In genomic region chr9:78146241-78146640, GRCh38 we compare ENCODE assay signal across 20 cellular contexts.
DNase-seq lines count a peak whose midpoint lies in the region; ATAC-seq, FAIRE-seq and TF ChIP-seq lines count a peak whose summit lies in the region.
"Had no signal": no experiment of that assay in that cellular context is flagged by ENCODE, and none has a peak within 500 bp of the region (broad histone marks: within the 10 kb centered on the region; RNA-seq: fewer than 3 reads in every experiment).

No MANE protein-coding gene starts in this region.

- POLR2A ChIA-PET in AG04449 (lab: Yijun Ruan, JAX), result no interaction called here

- H3K4me1 ChIP-seq in astrocyte (ENCODE audit: insufficient read depth, low read length) (no peaks in the 10 kb centered on the region), transverse colon (peaks cover 0 to 7% (median 0%) of the 10 kb centered on the region in 4 donors)
- H3K4me1 ChIP-seq: BE2C had no signal

- no peak for TF ChIP-seq CTCF in AG04449 (IDR thresholded peaks at IDR 0.05; ENCODE audit: insufficient read depth, low read length, missing control alignments)
- TF ChIP-seq CTCF in HFFc6 (IDR thresholded peaks at IDR 0.05), result no peak
- TF ChIP-seq CTCF in astrocyte (IDR thresholded peaks at IDR 0.05; ENCODE audit: insufficient read depth, low read depth, low read length), result no peak
- TF ChIP-seq CTCF in progenitor cell of endocrine pancreas (IDR thresholded peaks at IDR 0.05; ENCODE audit: unreplicated experiment), result no peak
- no peak for TF ChIP-seq CTCF in transverse colon (IDR thresholded peaks at IDR 0.05)

- no peak for ATAC-seq in GM18907 (IDR thresholded peaks at IDR 0.05; ENCODE audit: unreplicated experiment)

- CTCF ChIA-PET in AG04449 (lab: Yijun Ruan, JAX), result no interaction called here

- H3K9me3 Mint-ChIP-seq in HFFc6 (peaks cover 13% of the 10 kb centered on the region), astrocyte (ENCODE audit: unreplicated experiment) (peaks cover 10% of the 10 kb centered on the region), progenitor cell of endocrine pancreas (ENCODE audit: low read depth) (peaks cover 23% of the 10 kb centered on the region)

- H3K4me3 ChIP-seq in AG04449 (ENCODE audit: low read depth, low read length) (no peak overlapping the region), astrocyte (ENCODE audit: insufficient read depth, low read depth, low read length) (no peak overlapping the region), transverse colon (no peak overlapping the region)

- TF ChIP-seq POLR2A in transverse colon (IDR thresholded peaks at IDR 0.05), result no peak

- H3K36me3 Mint-ChIP-seq in HFFc6 (ENCODE audit: low read depth), result peaks cover 7% of the 10 kb centered on the region; the same call in 1 of the 2 replicates
- H3K36me3 Mint-ChIP-seq in astrocyte (ENCODE audit: low read depth, unreplicated experiment), result no peaks in the 10 kb centered on the region
- peaks cover 11% of the 10 kb centered on the region for H3K36me3 Mint-ChIP-seq in progenitor cell of endocrine pancreas (ENCODE audit: insufficient read depth)

- H3K27me3 ChIP-seq in astrocyte (ENCODE audit: insufficient read depth, low read length) (peaks cover 2% of the 10 kb centered on the region), transverse colon (no peaks in the 10 kb centered on the region)
- H3K27me3 ChIP-seq: BE2C had no signal

- no peak overlapping the region for H2AFZ ChIP-seq in astrocyte (ENCODE audit: low read depth, low read length)

- in situ Hi-C loops in transverse colon (cut with MboI; ENCODE audit: low pct_ligation_motif_present in 1 of 4, low pct_unique_long_range_greater_than_20kb in 1 of 4, low sequenced_read_pairs in 3 of 4), result loop anchor here in 1 of 4 donors (25.0 kb wide), 1 partner anchor 684 kb away; no protein-coding TSS in a partner anchor

- H3K27ac ChIP-seq in astrocyte (ENCODE audit: low read depth, low read length) (no peak overlapping the region), transverse colon (no peak overlapping the region)

- no peaks in the 10 kb centered on the region for H3K36me3 ChIP-seq in astrocyte (ENCODE audit: insufficient read depth, low read length)
- no peaks in the 10 kb centered on the region for H3K36me3 ChIP-seq in transverse colon
- H3K36me3 ChIP-seq: BE2C had no signal

- H4K20me1 ChIP-seq in astrocyte (ENCODE audit: insufficient read depth, low read length), result no peaks in the 10 kb centered on the region

- H3K79me2 ChIP-seq in astrocyte (ENCODE audit: insufficient read depth, low read length), result no peaks in the 10 kb centered on the region

- intact Hi-C loops in transverse colon (cut with DNase I; ENCODE audit: low total_unique reads), result no loop called here

- TF ChIP-seq EP300 in transverse colon (IDR thresholded peaks at IDR 0.05; ENCODE audit: low read depth), result no peak

- H3K27ac Mint-ChIP-seq in HFFc6 (no peak overlapping the region), astrocyte (ENCODE audit: unreplicated experiment) (no peak overlapping the region), progenitor cell of endocrine pancreas (peak overlapping the region; percentile 34)
- H3K27ac Mint-ChIP-seq: CD8-positive, alpha-beta memory T cell; H9 had no signal

- H3K9ac ChIP-seq in astrocyte (ENCODE audit: low read length), result no peak overlapping the region

- H3K4me3 Mint-ChIP-seq in HFFc6, result no peak overlapping the region
- H3K4me3 Mint-ChIP-seq in astrocyte (ENCODE audit: unreplicated experiment), result no peak overlapping the region
- H3K4me3 Mint-ChIP-seq in progenitor cell of endocrine pancreas (ENCODE audit: low read depth), result no peak overlapping the region
- H3K4me3 Mint-ChIP-seq: CD4-positive, CD25-positive, alpha-beta regulatory T cell; CD8-positive, alpha-beta memory T cell; H9 had no signal

- no peak overlapping the region for H3K4me2 ChIP-seq in astrocyte (ENCODE audit: low read length)

- H3K9me3 ChIP-seq in astrocyte (ENCODE audit: insufficient read depth, low read depth, low read length), result no peaks in the 10 kb centered on the region
- peaks cover 0 to 5% of the 10 kb centered on the region in 2 donors for H3K9me3 ChIP-seq in transverse colon
- H3K9me3 ChIP-seq: BE2C had no signal

- H3K27me3 Mint-ChIP-seq in HFFc6 (ENCODE audit: insufficient read depth) (peaks cover 8% of the 10 kb centered on the region), astrocyte (ENCODE audit: low read depth, unreplicated experiment) (no peaks in the 10 kb centered on the region), progenitor cell of endocrine pancreas (no peaks in the 10 kb centered on the region)
- H3K27me3 Mint-ChIP-seq: CD8-positive, alpha-beta memory T cell had no signal

- peak; percentile 14 for DNase-seq in AG04449 (ENCODE audit: low read depth, low spot score)
- peak; percentile 45 for DNase-seq in HFFc6
- DNase-seq in astrocyte (ENCODE audit: low read depth), result peak; percentile 77
- no peak for DNase-seq in progenitor cell of endocrine pancreas (ENCODE audit: low spot score, unreplicated experiment)
- no peak for DNase-seq in transverse colon
- DNase-seq in Ammon's horn (ENCODE audit: low spot score), result no peak
- DNase-seq: 8988T; BE2C; C1 segment of cervical spinal cord; CD4-positive, CD25-positive, alpha-beta regulatory T cell; CD8-positive, alpha-beta memory T cell; COR-L47; DMS 273 treated with DMSO at 0.1 percent for 48 hours; DMS53; DND-41; GOT3; H9 had no signal

- FAIRE-seq in astrocyte (lab: Jason Lieb, UNC), result no peak
- FAIRE-seq: G401.6, GM12891 had no signal

- H3K4me1 Mint-ChIP-seq in HFFc6 (ENCODE audit: low read depth), result no peaks in the 10 kb centered on the region; the same call in 1 of the 2 replicates
- peaks cover 25% of the 10 kb centered on the region for H3K4me1 Mint-ChIP-seq in astrocyte (ENCODE audit: low read depth, unreplicated experiment)
- peaks cover 35% of the 10 kb centered on the region for H3K4me1 Mint-ChIP-seq in progenitor cell of endocrine pancreas (ENCODE audit: low read depth)

Comparison
In these comparisons a context has a peak if more than half of its experiments do, and no peak if none do; other contexts are left out.
1. DNase-seq: peak in AG04449 (single experiment), HFFc6 (single experiment) and astrocyte (single experiment); none in progenitor cell of endocrine pancreas (single experiment), transverse colon (single experiment) and Ammon's horn (single experiment).